ENCODE assay signal across 8 cellular contexts in the genomic region with DNA sequence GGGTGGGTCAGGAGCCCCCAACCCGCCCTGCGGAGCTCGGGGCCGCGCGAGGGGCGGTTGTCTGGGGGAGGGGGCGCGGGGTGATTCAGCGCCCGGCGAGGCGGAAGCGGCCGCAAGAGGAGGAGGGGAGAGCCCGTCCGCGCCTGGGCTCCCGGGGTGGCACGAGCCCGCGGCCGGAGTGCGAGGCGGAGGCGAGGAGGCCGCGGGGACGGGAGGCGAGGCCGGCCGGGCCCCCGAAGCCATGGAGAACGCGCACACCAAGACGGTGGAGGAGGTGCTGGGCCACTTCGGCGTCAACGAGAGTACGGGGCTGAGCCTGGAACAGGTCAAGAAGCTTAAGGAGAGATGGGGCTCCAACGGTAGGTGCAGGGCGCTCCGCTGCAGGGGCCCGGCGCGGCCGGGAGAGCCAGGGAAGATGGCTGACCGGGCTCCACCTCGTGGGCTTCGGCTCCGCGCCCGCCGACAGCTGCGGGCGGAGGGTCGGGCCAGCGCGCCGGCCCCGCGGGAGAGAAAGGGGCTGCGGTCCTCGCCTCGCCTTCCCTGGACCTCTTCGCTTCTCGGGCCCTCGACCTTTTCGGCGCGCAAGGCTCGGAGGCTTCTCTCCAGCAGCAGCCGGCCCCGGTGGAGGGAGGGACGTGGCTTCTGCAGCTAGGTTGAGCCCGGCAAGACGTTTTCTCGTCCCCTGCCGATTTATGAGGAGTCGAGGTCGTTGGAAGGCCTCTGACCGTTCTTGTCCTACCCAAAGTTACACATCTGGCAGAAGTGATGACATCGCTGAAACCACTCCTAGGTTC. TPM values are rescaled to one million over a fixed set of nuclear protein-coding genes. Genes with fewer than 3 reads are reported as not detected.
DNase-seq lines count a peak whose midpoint lies in the region; ATAC-seq and TF ChIP-seq lines count a peak whose summit lies in the region.

No MANE protein-coding gene starts in this region.

- H3K27ac Mint-ChIP-seq in stimulated activated memory B cell treated with anti-CD40 and anti-IgM and Interleukin-4, amounts not matched to agents 10 μg/mL and 1 μg/mL and 100 μg/mL, for 72 hours, result peak overlapping the region; percentile 95

- peaks cover 38% of the 10 kb centered on the region for H3K4me1 ChIP-seq in A673 (ENCODE audit: insufficient read depth, low read length, poor library complexity, severe bottlenecking)

- H3K27ac ChIP-seq in A673 (ENCODE audit: low read depth, low read length, poor library complexity, severe bottlenecking), result peak overlapping the region; percentile 96

- no peaks in the 10 kb centered on the region for H3K27me3 Mint-ChIP-seq in stimulated activated memory B cell treated with anti-CD40 and anti-IgM and Interleukin-4, amounts not matched to agents 10 μg/mL and 1 μg/mL and 100 μg/mL, for 72 hours

- ATAC-seq in GM18511 (IDR thresholded peaks at IDR 0.05; ENCODE audit: unreplicated experiment), result peak; percentile 49
- ATAC-seq in HG02943 (IDR thresholded peaks at IDR 0.05; ENCODE audit: low read depth, unreplicated experiment), result peak; percentile 35
- peak; percentile 66 for ATAC-seq in stimulated activated memory B cell treated with anti-CD40 and anti-IgM and Interleukin-4, amounts not matched to agents 10 μg/mL and 1 μg/mL and 100 μg/mL, for 72 hours

- peak; percentile 57 for DNase-seq in A673 (ENCODE audit: low spot score)
- DNase-seq in NCI-H69 (lab: John Stamatoyannopoulos, UW), result peak; percentile 79
- peak; percentile 26 for DNase-seq in activated T-cell treated with anti-CD3 and anti-CD28 coated beads for 24 hours (ENCODE audit: low read depth)
- no peak for DNase-seq in epithelial cell of proximal tubule (ENCODE audit: low read depth)
- DNase-seq in myocyte (ENCODE audit: low read depth), result peak; percentile 62

- peaks cover 43% of the 10 kb centered on the region for H3K36me3 ChIP-seq in A673 (ENCODE audit: insufficient read depth, low read length, poor library complexity, severe bottlenecking)

- peaks cover 17% of the 10 kb centered on the region for H3K36me3 Mint-ChIP-seq in stimulated activated memory B cell treated with anti-CD40 and anti-IgM and Interleukin-4, amounts not matched to agents 10 μg/mL and 1 μg/mL and 100 μg/mL, for 72 hours

- H3K4me3 ChIP-seq in A673 (ENCODE audit: low read depth, low read length, poor library complexity, severe bottlenecking) (peak overlapping the region; percentile 88), epithelial cell of proximal tubule (ENCODE audit: low read depth, low read length) (peak overlapping the region; percentile 71)

- intact Hi-C loops in A673 (cut with micrococcal nuclease; ENCODE audit: unreplicated experiment), result loop anchor here (5.0 kb wide), 1 partner anchor 179 kb away; no protein-coding TSS in a partner anchor

- TF ChIP-seq CTCF in A673 (conservative IDR thresholded peaks at IDR 0.05; ENCODE audit: low read depth, low read length) (no peak), epithelial cell of proximal tubule (conservative IDR thresholded peaks at IDR 0.05; ENCODE audit: low read depth, low read length) (peak; percentile 2)

- peak overlapping the region; percentile 95 for H3K4me3 Mint-ChIP-seq in stimulated activated memory B cell treated with anti-CD40 and anti-IgM and Interleukin-4, amounts not matched to agents 10 μg/mL and 1 μg/mL and 100 μg/mL, for 72 hours

- POLR2A ChIA-PET in A673 (lab: Charles Lee; ENCODE audit: low non-redundant PET), result no interaction called here

- H3K4me1 Mint-ChIP-seq in stimulated activated memory B cell treated with anti-CD40 and anti-IgM and Interleukin-4, amounts not matched to agents 10 μg/mL and 1 μg/mL and 100 μg/mL, for 72 hours, result peaks cover 47% of the 10 kb centered on the region

- no peaks in the 10 kb centered on the region for H3K9me3 Mint-ChIP-seq in stimulated activated memory B cell treated with anti-CD40 and anti-IgM and Interleukin-4, amounts not matched to agents 10 μg/mL and 1 μg/mL and 100 μg/mL, for 72 hours

- CTCF ChIA-PET in A673 (lab: Charles Lee), result no interaction called here

- H3K27me3 ChIP-seq in A673 (replicated peaks; ENCODE audit: insufficient read depth, low read depth, low read length, poor library complexity), result no peaks in the 10 kb centered on the region

- BruUV-seq in A673 (replicated peaks; lab: Mats Ljungman, UMichigan), result no TSS peak

- no peaks in the 10 kb centered on the region for H3K9me3 ChIP-seq in A673 (ENCODE audit: low read depth, low read length, poor library complexity, severe bottlenecking)

RNA-seq across cellular contexts. Expression of gene ATP2A2, which starts 0.7 kb away (rescaled TPM):
- total RNA-seq in A673 (2021) (296 and 333 TPM in 2 replicates), epithelial cell of proximal tubule (93.5 and 129 TPM in 2 replicates), myocyte (438 and 959 TPM in 2 replicates)
- 245 TPM for polyA plus RNA-seq in myocyte (2012)
